In the genomic region with DNA sequence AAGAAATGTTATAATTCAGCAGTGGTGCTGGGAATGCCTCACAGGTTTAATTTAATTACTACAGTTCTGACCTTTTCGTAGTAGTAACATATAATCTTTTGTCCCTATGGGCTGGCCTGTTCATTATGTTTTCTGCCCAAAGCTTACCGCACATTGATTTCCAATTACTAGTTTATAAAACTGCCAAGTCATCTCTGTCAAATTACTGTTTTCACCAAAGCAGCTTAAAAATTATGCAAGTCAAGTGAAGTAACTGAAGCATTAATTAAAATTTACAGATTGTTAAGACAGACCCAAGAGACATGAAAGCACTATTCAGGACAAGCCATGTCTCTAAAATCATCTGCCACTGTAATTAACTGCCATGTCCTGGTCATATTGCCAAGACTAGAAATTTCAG, we compare ENCODE assay signal across 2 cellular contexts.
TF ChIP-seq lines count a peak whose summit lies in the region.

No MANE protein-coding gene starts in this region.

TF ChIP-seq in HepG2, 621 proteins besides CTCF, POLR2A, EP300 and RAD21 (continued from another document):
- TF ChIP-seq, protein P1, sequence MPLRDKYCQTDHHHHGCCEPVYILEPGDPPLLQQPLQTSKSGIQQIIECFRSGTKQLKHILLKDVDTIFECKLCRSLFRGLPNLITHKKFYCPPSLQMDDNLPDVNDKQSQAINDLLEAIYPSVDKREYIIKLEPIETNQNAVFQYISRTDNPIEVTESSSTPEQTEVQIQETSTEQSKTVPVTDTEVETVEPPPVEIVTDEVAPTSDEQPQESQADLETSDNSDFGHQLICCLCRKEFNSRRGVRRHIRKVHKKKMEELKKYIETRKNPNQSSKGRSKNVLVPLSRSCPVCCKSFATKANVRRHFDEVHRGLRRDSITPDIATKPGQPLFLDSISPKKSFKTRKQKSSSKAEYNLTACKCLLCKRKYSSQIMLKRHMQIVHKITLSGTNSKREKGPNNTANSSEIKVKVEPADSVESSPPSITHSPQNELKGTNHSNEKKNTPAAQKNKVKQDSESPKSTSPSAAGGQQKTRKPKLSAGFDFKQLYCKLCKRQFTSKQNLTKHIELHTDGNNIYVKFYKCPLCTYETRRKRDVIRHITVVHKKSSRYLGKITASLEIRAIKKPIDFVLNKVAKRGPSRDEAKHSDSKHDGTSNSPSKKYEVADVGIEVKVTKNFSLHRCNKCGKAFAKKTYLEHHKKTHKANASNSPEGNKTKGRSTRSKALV (CRISPR knock-in tag; IDR thresholded peaks at IDR 0.05): no peak

TF ChIP-seq in SK-N-SH, 30 proteins besides CTCF, POLR2A, EP300 and RAD21 (continued from another document):
- TF ChIP-seq, protein P2, sequence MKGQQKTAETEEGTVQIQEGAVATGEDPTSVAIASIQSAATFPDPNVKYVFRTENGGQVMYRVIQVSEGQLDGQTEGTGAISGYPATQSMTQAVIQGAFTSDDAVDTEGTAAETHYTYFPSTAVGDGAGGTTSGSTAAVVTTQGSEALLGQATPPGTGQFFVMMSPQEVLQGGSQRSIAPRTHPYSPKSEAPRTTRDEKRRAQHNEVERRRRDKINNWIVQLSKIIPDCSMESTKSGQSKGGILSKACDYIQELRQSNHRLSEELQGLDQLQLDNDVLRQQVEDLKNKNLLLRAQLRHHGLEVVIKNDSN (IDR thresholded peaks at IDR 0.05; ENCODE audit: borderline replicate concordance, low read depth): no peak
- TF ChIP-seq RFX5 (IDR thresholded peaks at IDR 0.05; ENCODE audit: low read length): no peak
TF ChIP-seq in SK-N-SH: peak in this region for 0.
